Comparison of ENCODE assay signal across 8 cellular contexts in the genomic region with DNA sequence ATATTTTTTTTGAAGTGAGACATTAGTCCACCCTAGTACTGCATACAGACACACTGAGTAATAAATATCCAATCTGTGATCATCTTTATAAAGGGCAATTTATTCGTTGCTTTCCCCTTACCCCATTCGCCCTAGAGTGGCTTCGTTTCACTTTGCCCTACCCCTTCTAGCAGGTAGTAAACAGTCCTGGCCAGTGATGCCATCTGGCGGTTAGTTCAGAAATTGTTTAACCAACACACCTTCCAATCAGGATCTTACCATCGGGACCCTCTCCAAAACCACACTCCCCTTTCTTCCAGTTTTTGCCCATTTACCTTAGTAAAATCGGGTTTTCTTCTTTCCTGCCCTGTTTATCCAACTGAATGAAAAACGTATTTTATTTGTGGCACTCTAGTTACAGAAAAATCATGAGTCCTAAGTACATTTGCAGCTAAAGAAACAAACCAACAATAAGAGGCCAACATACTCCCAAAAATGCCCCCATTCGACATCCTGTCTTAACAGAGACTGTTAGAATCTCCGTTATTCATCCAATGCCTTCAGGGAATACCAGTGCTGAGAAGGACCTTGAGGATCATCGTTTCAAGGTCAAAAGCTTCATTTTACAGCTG. TPM values are rescaled to one million over a fixed set of nuclear protein-coding genes. Genes with fewer than 3 reads are reported as not detected.
DNase-seq lines count a peak whose midpoint lies in the region; ATAC-seq and TF ChIP-seq lines count a peak whose summit lies in the region.

No MANE protein-coding gene starts in this region.

- WGBS in mesendoderm (ENCODE audit: extremely low coverage, insufficient coverage, low lambda C conversion rate): no CpG with 5 or more reads among the region's 10 CpGs

- H3K9ac ChIP-seq in mesendoderm (ENCODE audit: low read length): peak overlapping the region; percentile 32

- H2BK5ac ChIP-seq in mesendoderm (ENCODE audit: low read length): no peak overlapping the region

- peaks cover under 1% of the 10 kb centered on the region for H3K27me3 Mint-ChIP-seq in activated CD8-positive, alpha-beta T cell treated with anti-CD3 and anti-CD28 coated beads, Interleukin-2, amount 10 ng/mL, durations not matched to agents 7 days and 5 days (ENCODE audit: low read depth)
- H3K27me3 Mint-ChIP-seq in effector memory CD8-positive, alpha-beta T cell: no peaks in the 10 kb centered on the region

- peak; percentile 79 for DNase-seq in BE2C
- peak; percentile 79 for DNase-seq in NCI-H69 (lab: John Stamatoyannopoulos, UW)
- peak; percentile 85 for DNase-seq in activated CD8-positive, alpha-beta T cell treated with anti-CD3 and anti-CD28 coated beads, Interleukin-2, amount 10 ng/mL, durations not matched to agents 7 days and 5 days
- peak; percentile 64 to 71 (median 66) for DNase-seq in effector memory CD8-positive, alpha-beta T cell
- DNase-seq in mesendoderm: peak; percentile 87
- peak; percentile 32 to 37 for DNase-seq in stimulated activated CD8-positive, alpha-beta memory T cell treated with anti-CD3 and anti-CD28 coated beads, Interleukin-2, amount 100 ng/mL, for 1 hour (ENCODE audit: low read depth in 2 of 2)

- H3K36me3 Mint-ChIP-seq in activated CD8-positive, alpha-beta T cell treated with anti-CD3 and anti-CD28 coated beads, Interleukin-2, amount 10 ng/mL, durations not matched to agents 7 days and 5 days (ENCODE audit: low read depth): peaks cover 39% of the 10 kb centered on the region
- peaks cover 29% of the 10 kb centered on the region for H3K36me3 Mint-ChIP-seq in effector memory CD8-positive, alpha-beta T cell (ENCODE audit: insufficient read depth)

- no peak overlapping the region for H3K18ac ChIP-seq in mesendoderm (ENCODE audit: low read length)

- H3K4me1 ChIP-seq in BE2C: peaks cover 9% of the 10 kb centered on the region; the same call in 1 of the 2 replicates
- H3K4me1 ChIP-seq in mesendoderm (ENCODE audit: control insufficient read depth, low read depth, low read length): no peaks in the 10 kb centered on the region

- no peaks in the 10 kb centered on the region for H3K9me3 Mint-ChIP-seq in activated CD8-positive, alpha-beta T cell treated with anti-CD3 and anti-CD28 coated beads, Interleukin-2, amount 10 ng/mL, durations not matched to agents 7 days and 5 days (ENCODE audit: insufficient read depth)
- no peaks in the 10 kb centered on the region for H3K9me3 Mint-ChIP-seq in effector memory CD8-positive, alpha-beta T cell

- H3K4me3 ChIP-seq in BE2C (ENCODE audit: low read depth, low read length) (peak overlapping the region; percentile 90), mesendoderm (ENCODE audit: low read length) (no peak overlapping the region)

- peaks cover 14% of the 10 kb centered on the region for H3K79me2 ChIP-seq in mesendoderm (ENCODE audit: control insufficient read depth, insufficient read depth, low read length)

- H3K4ac ChIP-seq in mesendoderm (ENCODE audit: low read depth, low read length): no peak overlapping the region

- ATAC-seq in GM19025 (IDR thresholded peaks at IDR 0.05; ENCODE audit: low read depth, unreplicated experiment) (peak; percentile 30), HG03457 (IDR thresholded peaks at IDR 0.05; ENCODE audit: unreplicated experiment) (peak; percentile 28)
- ATAC-seq in activated CD8-positive, alpha-beta T cell treated with anti-CD3 and anti-CD28 coated beads, Interleukin-2, amount 10 ng/mL, durations not matched to agents 7 days and 5 days: peak; percentile 34
- peak; percentile 24 for ATAC-seq in effector memory CD8-positive, alpha-beta T cell (replicated peaks)

- H2BK15ac ChIP-seq in mesendoderm (replicated peaks; ENCODE audit: low read depth): no peak overlapping the region

- H3K79me1 ChIP-seq in mesendoderm (ENCODE audit: low read length): peaks cover 19% of the 10 kb centered on the region

- H3K4me1 Mint-ChIP-seq in activated CD8-positive, alpha-beta T cell treated with anti-CD3 and anti-CD28 coated beads, Interleukin-2, amount 10 ng/mL, durations not matched to agents 7 days and 5 days (ENCODE audit: low read depth): peaks cover 25% of the 10 kb centered on the region
- H3K4me1 Mint-ChIP-seq in effector memory CD8-positive, alpha-beta T cell (ENCODE audit: low read depth in 2 of 2): peaks cover 42 to 44% of the 10 kb centered on the region in 2 donors

- no peak overlapping the region for H2BK120ac ChIP-seq in mesendoderm (ENCODE audit: low read depth, low read length)

- no peak overlapping the region for H4K8ac ChIP-seq in mesendoderm (ENCODE audit: low read depth, low read length)

- H3K36me3 ChIP-seq in BE2C (peaks cover 7% of the 10 kb centered on the region), mesendoderm (ENCODE audit: control insufficient read depth, insufficient read depth, low read length) (no peaks in the 10 kb centered on the region)

- POLR2A ChIA-PET in activated CD8-positive, alpha-beta T cell treated with anti-CD3 and anti-CD28 coated beads, Interleukin-2, amount 10 ng/mL, durations not matched to agents 7 days and 5 days (lab: Charles Lee): interaction anchor here (1.0 kb wide), 1 partner anchor 340 kb away, joined by 3 read pairs; no protein-coding TSS in a partner anchor

- no peak overlapping the region for H4K5ac ChIP-seq in mesendoderm (ENCODE audit: low read length)

- H3K27ac Mint-ChIP-seq in activated CD8-positive, alpha-beta T cell treated with anti-CD3 and anti-CD28 coated beads, Interleukin-2, amount 10 ng/mL, durations not matched to agents 7 days and 5 days: peak overlapping the region; percentile 74
- peak overlapping the region; percentile 6 to 15 for H3K27ac Mint-ChIP-seq in effector memory CD8-positive, alpha-beta T cell

- no peak overlapping the region for H3K27ac ChIP-seq in mesendoderm (ENCODE audit: low read depth, low read length)

- H3K23ac ChIP-seq in mesendoderm (ENCODE audit: low read length): no peak overlapping the region

- CTCF ChIA-PET in activated CD8-positive, alpha-beta T cell treated with anti-CD3 and anti-CD28 coated beads, Interleukin-2, amount 10 ng/mL, durations not matched to agents 7 days and 5 days (lab: Charles Lee): interaction anchor here (0.7 to 1.7 kb wide), 14 partner anchors 11 to 611 kb away, joined by 3 to 11 read pairs (median 3); no protein-coding TSS in a partner anchor

- H2AK5ac ChIP-seq in mesendoderm (ENCODE audit: low read length): no peak overlapping the region

- no peaks in the 10 kb centered on the region for H3K9me3 ChIP-seq in BE2C

- H3K27me3 ChIP-seq in BE2C: no peaks in the 10 kb centered on the region
- H3K27me3 ChIP-seq in mesendoderm (ENCODE audit: insufficient read depth, low read length, poor library complexity): no peaks in the 10 kb centered on the region

- H3K4me2 ChIP-seq in mesendoderm (ENCODE audit: low read length): no peak overlapping the region

- H3K4me3 Mint-ChIP-seq in activated CD8-positive, alpha-beta T cell treated with anti-CD3 and anti-CD28 coated beads, Interleukin-2, amount 10 ng/mL, durations not matched to agents 7 days and 5 days: peak overlapping the region; percentile 96
- peak overlapping the region; percentile 93 to 95 for H3K4me3 Mint-ChIP-seq in effector memory CD8-positive, alpha-beta T cell

- no peak overlapping the region for H3K56ac ChIP-seq in mesendoderm (ENCODE audit: low read length)

- TF ChIP-seq CTCF in BE2C (IDR thresholded peaks at IDR 0.05; ENCODE audit: low read depth, low read length): peak; percentile 83

RNA-seq across cellular contexts. Expression of a gene that starts 2.2 kb away (rescaled TPM):
- 78.3 TPM for polyA plus RNA-seq in BE2C (2012; ENCODE audit: insufficient read depth, insufficient read length, low read depth)
- total RNA-seq in activated CD8-positive, alpha-beta T cell treated with anti-CD3 and anti-CD28 coated beads, Interleukin-2, amount 10 ng/mL, durations not matched to agents 7 days and 5 days: 10 to 100 TPM; 78.9 to 80.2 TPM
- 89.0 TPM for polyA plus RNA-seq in mesendoderm (2013, experiment 1 of 2)
- polyA plus RNA-seq in mesendoderm (2013, experiment 2 of 2): 78.3 TPM

Comparison
In these comparisons a context has a peak if more than half of its experiments do, and no peak if none do; other contexts are left out.
1. DNase-seq: peak in every context shown above with its lines; median percentile 87 in mesendoderm; 85 in activated CD8-positive, alpha-beta T cell treated with anti-CD3 and anti-CD28 coated beads, Interleukin-2, amount 10 ng/mL, durations not matched to agents 7 days and 5 days; 79 in BE2C; 79 in NCI-H69; 66 in effector memory CD8-positive, alpha-beta T cell; 34 in stimulated activated CD8-positive, alpha-beta memory T cell treated with anti-CD3 and anti-CD28 coated beads, Interleukin-2, amount 100 ng/mL, for 1 hour.